1 cellular context compared by ENCODE assay signal in genomic region chr5:82168294-82168693, GRCh38.
TF ChIP-seq lines count a peak whose summit lies in the region.

No MANE protein-coding gene starts in this region.

TF ChIP-seq in WTC11, 78 proteins besides CTCF, POLR2A, EP300 and RAD21:
- TF ChIP-seq, protein P1, sequence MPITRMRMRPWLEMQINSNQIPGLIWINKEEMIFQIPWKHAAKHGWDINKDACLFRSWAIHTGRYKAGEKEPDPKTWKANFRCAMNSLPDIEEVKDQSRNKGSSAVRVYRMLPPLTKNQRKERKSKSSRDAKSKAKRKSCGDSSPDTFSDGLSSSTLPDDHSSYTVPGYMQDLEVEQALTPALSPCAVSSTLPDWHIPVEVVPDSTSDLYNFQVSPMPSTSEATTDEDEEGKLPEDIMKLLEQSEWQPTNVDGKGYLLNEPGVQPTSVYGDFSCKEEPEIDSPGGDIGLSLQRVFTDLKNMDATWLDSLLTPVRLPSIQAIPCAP (CRISPR knock-in tag; IDR thresholded peaks at IDR 0.05) = no peak
- no peak for TF ChIP-seq JUN (CRISPR knock-in tag; IDR thresholded peaks at IDR 0.05)
- TF ChIP-seq ZNF416 (CRISPR knock-in tag; IDR thresholded peaks at IDR 0.05) = no peak
